In genomic region chr4:186264660-186265059, GRCh38 we compare ENCODE assay signal across 27 cellular contexts. TPM values are rescaled to one million over a fixed set of nuclear protein-coding genes. Genes with fewer than 3 reads are reported as not detected.
DNase-seq lines count a peak whose midpoint lies in the region; ATAC-seq and TF ChIP-seq lines count a peak whose summit lies in the region.
"Had no signal": no experiment of that assay in that cellular context is flagged by ENCODE, and none has a peak within 500 bp of the region (broad histone marks: within the 10 kb centered on the region; RNA-seq: fewer than 3 reads in every experiment).

No MANE protein-coding gene starts in this region.

- intact Hi-C loops in CD4-positive, alpha-beta T cell (cut with DNase I, micrococcal nuclease), result no loop called here

- no peak for TF ChIP-seq POLR2A in erythroblast (IDR thresholded peaks at IDR 0.05; ENCODE audit: low read length)

- CTCF ChIA-PET in CD4-positive, alpha-beta T cell (lab: Charles Lee), result no interaction called here

- WGBS in iPS DF 6.9 (ENCODE audit: insufficient coverage, insufficient read length), result no CpG with 5 or more reads among the region's 7 CpGs

- no peak for TF ChIP-seq CTCF in CD4-positive, alpha-beta T cell (IDR thresholded peaks at IDR 0.05)

- H3K36me3 ChIP-seq in ES-I3 (ENCODE audit: insufficient read depth, low read length) (no peaks in the 10 kb centered on the region), iPS DF 6.9 (ENCODE audit: control insufficient read depth, insufficient read depth, low read length) (no peaks in the 10 kb centered on the region)

- no peaks in the 10 kb centered on the region for H3K36me3 Mint-ChIP-seq in CD4-positive, alpha-beta T cell (ENCODE audit: low read depth)
- H3K36me3 Mint-ChIP-seq: CD4-positive, CD25-positive, alpha-beta regulatory T cell had no signal

- H3K4me3 Mint-ChIP-seq in CD4-positive, alpha-beta T cell, result no peak overlapping the region
- H3K4me3 Mint-ChIP-seq: B cell; CD4-positive, CD25-positive, alpha-beta regulatory T cell had no signal

- H3K4me1 ChIP-seq in ES-I3 (ENCODE audit: insufficient read depth, low read length) (peaks cover 13% of the 10 kb centered on the region), iPS DF 6.9 (ENCODE audit: control insufficient read depth, insufficient read depth, low read length) (peaks cover 5% of the 10 kb centered on the region; the same call in 1 of the 2 replicates)
- H3K4me1 ChIP-seq: Caco-2 had no signal

- POLR2A ChIA-PET in CD4-positive, alpha-beta T cell (lab: Charles Lee), result no interaction called here

- ATAC-seq in GM19023 (IDR thresholded peaks at IDR 0.05; ENCODE audit: unreplicated experiment), result no peak
- ATAC-seq in CD4-positive, alpha-beta T cell (ENCODE audit: poor library complexity), result no peak
- ATAC-seq in HG03442 (IDR thresholded peaks at IDR 0.05; ENCODE audit: unreplicated experiment), result no peak
- ATAC-seq: GM12878, SK-N-SH treated with all-trans-retinoic acid at 6 μM for 48 hours had no signal

- no peaks in the 10 kb centered on the region for H3K4me1 Mint-ChIP-seq in CD4-positive, alpha-beta T cell (ENCODE audit: low read depth)
- H3K4me1 Mint-ChIP-seq: B cell; CD4-positive, CD25-positive, alpha-beta regulatory T cell had no signal

- H3K27ac Mint-ChIP-seq in CD4-positive, alpha-beta T cell, result no peak overlapping the region
- H3K27ac Mint-ChIP-seq: B cell; CD4-positive, CD25-positive, alpha-beta regulatory T cell had no signal

- H3K9me3 Mint-ChIP-seq in CD4-positive, alpha-beta T cell, result no peaks in the 10 kb centered on the region

- no peak overlapping the region for H3K4me3 ChIP-seq in Jurkat, Clone E6-1 (ENCODE audit: low read length)
- H3K4me3 ChIP-seq in iPS DF 6.9 (ENCODE audit: low read length), result no peak overlapping the region
- H3K4me3 ChIP-seq: GM12878 had no signal

- H3K27ac ChIP-seq in iPS DF 6.9 (ENCODE audit: low read length), result peak overlapping the region; percentile 28
- no peak overlapping the region for H3K27ac ChIP-seq in CD4-positive, alpha-beta T cell (ENCODE audit: low read depth, low read length)
- H3K27ac ChIP-seq: RWPE1 had no signal

- H3K27me3 Mint-ChIP-seq in CD4-positive, alpha-beta T cell, result peaks cover 38% of the 10 kb centered on the region

- H3K27me3 ChIP-seq in iPS DF 6.9 (ENCODE audit: control insufficient read depth, insufficient read depth, low read length), result no peaks in the 10 kb centered on the region
- H3K27me3 ChIP-seq in CD4-positive, alpha-beta T cell (ENCODE audit: control insufficient read depth, insufficient read depth, low read length), result peaks cover 8% of the 10 kb centered on the region

- DNase-seq in Jurkat, Clone E6-1 (ENCODE audit: low read depth, low spot score), result peak; percentile 12
- DNase-seq in RPMI8226, result peak; percentile 21
- DNase-seq in iPS DF 6.9 (ENCODE audit: low read depth, low spot score), result no peak
- no peak for DNase-seq in CD4-positive, alpha-beta T cell
- no peak for DNase-seq in erythroblast (lab: John Stamatoyannopoulos, UW)
- DNase-seq: 8988T; Caco-2; CD4-positive, CD25-positive, alpha-beta regulatory T cell; GF-D8; KG1; MV-4-11; NCI-H1417 treated with DMSO at 0.1 percent for 48 hours; NCI-H1930; NCI-H226; NCI-H526; SIG-M5 had no signal

- H3K9me3 ChIP-seq in ES-I3 (ENCODE audit: control insufficient read depth, insufficient read depth, low read length) (peaks cover 1% of the 10 kb centered on the region), iPS DF 6.9 (ENCODE audit: control insufficient read depth, insufficient read depth, low read length) (no peaks in the 10 kb centered on the region)
- H3K9me3 ChIP-seq in CD4-positive, alpha-beta T cell (ENCODE audit: control insufficient read depth, low read length), result no peaks in the 10 kb centered on the region
- H3K9me3 ChIP-seq: Caco-2 had no signal

- H3K9ac ChIP-seq in ES-I3 (ENCODE audit: low read depth, low read length), result peak overlapping the region; percentile 32

RNA-seq across cellular contexts. Expression of gene F11, which starts 1.3 kb away (rescaled TPM):
- not detected for polyA plus RNA-seq in Jurkat, Clone E6-1 (2012; ENCODE audit: insufficient read depth, insufficient read length)
- total RNA-seq in CD4-positive, alpha-beta T cell, result not detected
- total RNA-seq: B cell; Caco-2; CD4-positive, CD25-positive, alpha-beta regulatory T cell; Daoy; GM12878; H4; T-helper 1 cell treated with Interleukin-12 subunit alpha and Interleukin-12 subunit beta and Interleukin-4 antibody, amounts not matched to agents 30 ng/mL and 1 ng/mL, for 36 hours had no signal
- polyA plus RNA-seq: AG04450; CD4-positive, CD25-positive, alpha-beta regulatory T cell; GM12878 had no signal

RNA-seq across cellular contexts. Expression of gene KLKB1, which starts 37.4 kb away (rescaled TPM):
- not detected for polyA plus RNA-seq in Jurkat, Clone E6-1 (2012; ENCODE audit: insufficient read depth, insufficient read length)
- 1 to 10 TPM; 1.2 TPM for total RNA-seq in CD4-positive, alpha-beta T cell
- total RNA-seq: Caco-2, Daoy, GM12878 had no signal

Comparison
In these comparisons a context has a peak if more than half of its experiments do, and no peak if none do; other contexts are left out.
1. DNase-seq: peak in Jurkat, Clone E6-1 (single experiment) and RPMI8226 (single experiment); none in iPS DF 6.9 (single experiment), CD4-positive, alpha-beta T cell (0 of 10) and erythroblast (0 of 2).